In the genomic region with DNA sequence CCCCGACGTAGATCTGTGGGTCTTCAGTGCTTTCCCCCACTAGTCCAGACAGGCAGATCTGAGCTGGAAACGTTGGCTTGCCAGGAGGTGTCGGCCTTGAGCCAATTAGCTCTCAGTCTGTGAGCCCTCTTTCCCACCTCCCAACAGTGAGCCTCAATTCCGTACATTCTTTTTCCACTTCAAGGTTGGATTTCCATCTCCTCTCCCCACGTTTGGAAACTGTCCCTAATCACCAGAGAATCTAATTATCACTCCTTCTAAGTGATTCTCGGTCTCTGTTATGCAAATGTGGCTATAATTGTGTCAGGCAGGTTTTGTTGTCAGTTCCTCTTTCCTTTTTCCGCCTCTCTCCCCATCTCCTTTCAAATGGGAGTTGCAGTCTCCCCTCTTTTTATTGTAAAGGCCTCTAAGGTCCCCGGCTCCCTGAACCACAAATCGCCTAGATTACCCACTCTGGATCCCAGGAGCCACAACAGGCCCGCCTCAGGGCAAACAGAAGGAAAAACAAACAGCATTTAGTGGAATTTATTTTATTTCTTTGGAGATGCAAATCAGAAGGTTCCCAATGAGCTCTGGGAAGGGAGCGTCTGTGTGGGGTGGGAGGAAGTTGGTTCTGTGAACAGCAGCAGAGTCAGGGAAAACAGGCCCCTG, we compare ENCODE assay signal across 9 cellular contexts. TPM values are rescaled to one million over a fixed set of nuclear protein-coding genes. Genes with fewer than 3 reads are reported as not detected.
DNase-seq lines count a peak whose midpoint lies in the region; ATAC-seq and TF ChIP-seq lines count a peak whose summit lies in the region.
"Had no signal": no experiment of that assay in that cellular context is flagged by ENCODE, and none has a peak within 500 bp of the region (broad histone marks: within the 10 kb centered on the region; RNA-seq: fewer than 3 reads in every experiment).

No MANE protein-coding gene starts in this region.

- H3K27me3 ChIP-seq in HUES48 (ENCODE audit: control insufficient read depth, insufficient read depth, low read length) (peaks cover 68% of the 10 kb centered on the region), SJCRH30 (no peaks in the 10 kb centered on the region), mesenchymal stem cell (ENCODE audit: control insufficient read depth in 1 of 2, insufficient read depth in 1 of 2, low read length in 2 of 2) (peaks cover 50 to 79% of the 10 kb centered on the region in 2 experiments)

- H2BK120ac ChIP-seq in mesenchymal stem cell (ENCODE audit: low read depth, low read length), result no peak overlapping the region

- H3K4me3 Mint-ChIP-seq in neural crest cell, result peak overlapping the region; percentile 35
- H3K4me3 Mint-ChIP-seq: activated naive CD4-positive, alpha-beta T cell treated with anti-CD3 and anti-CD28 coated beads, Interleukin-2, amount 50 U/mL, for 24 hours had no signal

- peak overlapping the region in 1 of 2 experiments; percentile 19 for H3K14ac ChIP-seq in mesenchymal stem cell (ENCODE audit: low read length in 2 of 2)

- no peak overlapping the region for H3K4ac ChIP-seq in mesenchymal stem cell (ENCODE audit: low read depth in 1 of 2, low read length in 2 of 2)

- H3K9me3 Mint-ChIP-seq in neural crest cell, result peaks cover 4% of the 10 kb centered on the region
- H3K9me3 Mint-ChIP-seq: activated naive CD4-positive, alpha-beta T cell treated with anti-CD3 and anti-CD28 coated beads, Interleukin-2, amount 50 U/mL, for 24 hours had no signal

- WGBS in mesenchymal stem cell, result 44% methylated on average over 12 of the region's 12 CpGs

- no peak overlapping the region for H2BK12ac ChIP-seq in mesenchymal stem cell (ENCODE audit: low read length in 2 of 2)

- H3K4me1 Mint-ChIP-seq in neural crest cell, result peaks cover 74% of the 10 kb centered on the region
- H3K4me1 Mint-ChIP-seq: activated naive CD4-positive, alpha-beta T cell treated with anti-CD3 and anti-CD28 coated beads, Interleukin-2, amount 50 U/mL, for 24 hours had no signal

- H2AFZ ChIP-seq in mesenchymal stem cell (ENCODE audit: low read depth, low read length), result no peak overlapping the region

- DNase-seq in SJCRH30 (peak; percentile 27 to 42), neural crest cell (ENCODE audit: low read depth, low spot score) (no peak), mesenchymal stem cell (no peak), left lobe of liver (ENCODE audit: low spot score) (no peak)
- DNase-seq: OCI-M1 had no signal

- H2BK5ac ChIP-seq in mesenchymal stem cell (ENCODE audit: low read depth, low read length, poor library complexity, severe bottlenecking), result no peak overlapping the region

- ATAC-seq in GM18867 (IDR thresholded peaks at IDR 0.05; ENCODE audit: unreplicated experiment) (peak; percentile 56), left lobe of liver (no peak), HG03432 (IDR thresholded peaks at IDR 0.05; ENCODE audit: unreplicated experiment) (no peak)

- H3K27ac Mint-ChIP-seq in neural crest cell (ENCODE audit: unreplicated experiment), result peak overlapping the region; percentile 48
- H3K27ac Mint-ChIP-seq: activated naive CD4-positive, alpha-beta T cell treated with anti-CD3 and anti-CD28 coated beads, Interleukin-2, amount 50 U/mL, for 24 hours had no signal

- H3K27ac ChIP-seq in HUES48 (ENCODE audit: low read depth, low read length) (peak overlapping the region; percentile 84), SJCRH30 (no peak overlapping the region), mesenchymal stem cell (ENCODE audit: low read length, poor library complexity, severe bottlenecking) (no peak overlapping the region)

- H3K36me3 Mint-ChIP-seq in neural crest cell (ENCODE audit: low read depth), result no peaks in the 10 kb centered on the region
- H3K36me3 Mint-ChIP-seq: activated naive CD4-positive, alpha-beta T cell treated with anti-CD3 and anti-CD28 coated beads, Interleukin-2, amount 50 U/mL, for 24 hours had no signal

- H2AK5ac ChIP-seq in mesenchymal stem cell (ENCODE audit: low read length, severe bottlenecking), result no peak overlapping the region

- H3K36me3 ChIP-seq in HUES48 (ENCODE audit: control insufficient read depth, insufficient read depth, low read length), result no peaks in the 10 kb centered on the region
- H3K36me3 ChIP-seq in SJCRH30, result no peaks in the 10 kb centered on the region
- no peaks in the 10 kb centered on the region for H3K36me3 ChIP-seq in mesenchymal stem cell (ENCODE audit: control insufficient read depth in 1 of 2, insufficient read depth in 2 of 2, low read depth in 1 of 2, low read length in 2 of 2)

- H3K23ac ChIP-seq in mesenchymal stem cell (ENCODE audit: low read length in 2 of 2), result no peak overlapping the region

- H3K4me2 ChIP-seq in mesenchymal stem cell (ENCODE audit: low read length, poor library complexity, severe bottlenecking), result no peak overlapping the region

- no peak overlapping the region for H3K9ac ChIP-seq in HUES48 (ENCODE audit: low read depth, low read length)
- H3K9ac ChIP-seq in mesenchymal stem cell (ENCODE audit: low read length), result no peak overlapping the region

- no peaks in the 10 kb centered on the region for H3K79me1 ChIP-seq in mesenchymal stem cell (replicated peaks; ENCODE audit: low read length, poor library complexity, severe bottlenecking)

- no peak for TF ChIP-seq CTCF in neural crest cell (conservative IDR thresholded peaks at IDR 0.05)

- no peak overlapping the region for H2BK15ac ChIP-seq in mesenchymal stem cell (ENCODE audit: low read depth, poor library complexity, severe bottlenecking)

- H4K8ac ChIP-seq in mesenchymal stem cell (ENCODE audit: low read length), result no peak overlapping the region

- H4K91ac ChIP-seq in mesenchymal stem cell (ENCODE audit: low read length), result no peak overlapping the region

- H3K9me3 ChIP-seq in HUES48 (ENCODE audit: control insufficient read depth, insufficient read depth, low read length), result no peaks in the 10 kb centered on the region
- 0 out of 2 replicates have a peak, but pooled peaks cover 6% of the 10 kb centered on the region for H3K9me3 ChIP-seq in SJCRH30 (replicated peaks)
- no peaks in the 10 kb centered on the region for H3K9me3 ChIP-seq in mesenchymal stem cell (ENCODE audit: control insufficient read depth, low read length)

- H3K4me1 ChIP-seq in HUES48 (ENCODE audit: control insufficient read depth, insufficient read depth, low read length) (peaks cover 53% of the 10 kb centered on the region), SJCRH30 (peaks cover 27% of the 10 kb centered on the region), mesenchymal stem cell (ENCODE audit: control insufficient read depth, insufficient read depth, low read depth, low read length) (no peaks in the 10 kb centered on the region)

- H3K18ac ChIP-seq in mesenchymal stem cell (ENCODE audit: low read depth in 1 of 2, low read length in 2 of 2), result no peak overlapping the region

- H3K4me3 ChIP-seq in HUES48 (ENCODE audit: low read depth, low read length) (peak overlapping the region; percentile 29), SJCRH30 (peak overlapping the region; percentile 3; the same call in 1 of the 2 replicates), mesenchymal stem cell (ENCODE audit: insufficient read depth in 1 of 2, low read depth in 1 of 2, low read length in 2 of 2) (no peak overlapping the region)

- H3K27me3 Mint-ChIP-seq in neural crest cell (ENCODE audit: low read depth), result peaks cover 5% of the 10 kb centered on the region

RNA-seq across cellular contexts. Expression of gene LRRN2, which starts 29.4 kb away (rescaled TPM):
- total RNA-seq in SJCRH30 (2014; rRNA removed; shearing (Covaris generic)), result not detected in 2 replicates
- total RNA-seq in neural crest cell (4.5 and 5.0 TPM in 2 replicates), left lobe of liver (0.15 TPM)
- polyA plus RNA-seq in mesenchymal stem cell (2013, experiment 1 of 2), result 11.9 TPM
- 11.8 TPM for polyA plus RNA-seq in mesenchymal stem cell (2013, experiment 2 of 2)

Comparison
In these comparisons a context has a peak if more than half of its experiments do, and no peak if none do; other contexts are left out.
1. H3K4me3 ChIP-seq: peak in HUES48 (single experiment) and SJCRH30 (single experiment); none in mesenchymal stem cell (0 of 2).
2. DNase-seq: peak in SJCRH30 (2 of 2); none in neural crest cell (single experiment), mesenchymal stem cell (single experiment) and left lobe of liver (single experiment).